ENCODE assay signal across 1 cellular context in the genomic region with DNA sequence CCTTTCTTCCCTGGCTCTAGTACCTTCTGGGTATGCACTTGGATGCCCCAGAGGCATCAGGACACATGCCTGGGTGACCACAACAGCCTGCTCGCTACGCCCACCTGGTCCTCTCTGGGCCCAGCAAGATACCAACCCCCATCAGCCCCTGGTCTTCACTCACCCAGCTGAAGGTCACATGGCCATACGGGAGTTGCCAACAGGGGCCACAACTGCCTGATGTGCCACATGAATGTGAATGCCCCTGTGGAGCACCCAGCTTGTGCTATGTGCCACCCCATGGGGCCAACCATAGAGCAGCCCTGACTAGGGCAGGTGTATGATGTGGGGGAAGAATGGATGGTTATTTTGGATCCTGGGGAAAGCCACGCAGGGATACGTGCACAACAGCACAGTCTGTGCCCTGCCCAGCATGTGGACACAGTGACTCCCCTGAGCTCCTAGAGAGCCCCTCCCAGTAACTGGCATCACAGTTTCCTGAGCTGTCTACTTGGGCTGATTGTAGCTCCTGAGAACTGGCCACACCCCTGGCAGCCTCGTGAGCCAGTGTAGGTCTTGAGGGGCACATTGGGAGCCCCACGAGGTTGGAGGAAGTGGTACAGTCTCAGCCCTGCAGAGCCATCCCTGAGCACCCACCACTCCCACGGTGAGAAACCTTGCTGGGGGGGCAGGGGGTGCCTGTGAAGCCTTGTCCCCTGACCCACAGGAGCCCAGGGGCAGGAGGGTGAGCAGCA.
TF ChIP-seq lines count a peak whose summit lies in the region.

No MANE protein-coding gene starts in this region.

TF ChIP-seq in HepG2, 621 proteins besides CTCF, POLR2A, EP300 and RAD21 (continued from another document):
- TF ChIP-seq, protein P1, sequence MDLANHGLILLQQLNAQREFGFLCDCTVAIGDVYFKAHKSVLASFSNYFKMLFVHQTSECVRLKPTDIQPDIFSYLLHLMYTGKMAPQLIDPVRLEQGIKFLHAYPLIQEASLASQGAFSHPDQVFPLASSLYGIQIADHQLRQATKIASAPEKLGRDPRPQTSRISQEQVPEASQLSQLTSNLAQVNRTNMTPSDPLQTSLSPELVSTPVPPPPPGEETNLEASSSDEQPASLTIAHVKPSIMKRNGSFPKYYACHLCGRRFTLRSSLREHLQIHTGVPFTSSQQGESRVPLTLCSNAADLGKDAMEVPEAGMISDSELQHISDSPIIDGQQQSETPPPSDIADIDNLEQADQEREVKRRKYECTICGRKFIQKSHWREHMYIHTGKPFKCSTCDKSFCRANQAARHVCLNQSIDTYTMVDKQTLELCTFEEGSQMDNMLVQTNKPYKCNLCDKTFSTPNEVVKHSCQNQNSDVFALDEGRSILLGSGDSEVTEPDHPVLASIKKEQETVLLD (CRISPR knock-in tag; IDR thresholded peaks at IDR 0.05; ENCODE audit: low read depth): no peak
- TF ChIP-seq GLI4 (CRISPR knock-in tag; IDR thresholded peaks at IDR 0.05; ENCODE audit: borderline replicate concordance): no peak
- TF ChIP-seq REXO4 (CRISPR knock-in tag; IDR thresholded peaks at IDR 0.05; ENCODE audit: borderline replicate concordance): no peak
- no peak for TF ChIP-seq KMT2B (CRISPR knock-in tag; IDR thresholded peaks at IDR 0.05)
- no peak for TF ChIP-seq MYNN (CRISPR knock-in tag; IDR thresholded peaks at IDR 0.05; ENCODE audit: low read depth)
- TF ChIP-seq, protein P2, sequence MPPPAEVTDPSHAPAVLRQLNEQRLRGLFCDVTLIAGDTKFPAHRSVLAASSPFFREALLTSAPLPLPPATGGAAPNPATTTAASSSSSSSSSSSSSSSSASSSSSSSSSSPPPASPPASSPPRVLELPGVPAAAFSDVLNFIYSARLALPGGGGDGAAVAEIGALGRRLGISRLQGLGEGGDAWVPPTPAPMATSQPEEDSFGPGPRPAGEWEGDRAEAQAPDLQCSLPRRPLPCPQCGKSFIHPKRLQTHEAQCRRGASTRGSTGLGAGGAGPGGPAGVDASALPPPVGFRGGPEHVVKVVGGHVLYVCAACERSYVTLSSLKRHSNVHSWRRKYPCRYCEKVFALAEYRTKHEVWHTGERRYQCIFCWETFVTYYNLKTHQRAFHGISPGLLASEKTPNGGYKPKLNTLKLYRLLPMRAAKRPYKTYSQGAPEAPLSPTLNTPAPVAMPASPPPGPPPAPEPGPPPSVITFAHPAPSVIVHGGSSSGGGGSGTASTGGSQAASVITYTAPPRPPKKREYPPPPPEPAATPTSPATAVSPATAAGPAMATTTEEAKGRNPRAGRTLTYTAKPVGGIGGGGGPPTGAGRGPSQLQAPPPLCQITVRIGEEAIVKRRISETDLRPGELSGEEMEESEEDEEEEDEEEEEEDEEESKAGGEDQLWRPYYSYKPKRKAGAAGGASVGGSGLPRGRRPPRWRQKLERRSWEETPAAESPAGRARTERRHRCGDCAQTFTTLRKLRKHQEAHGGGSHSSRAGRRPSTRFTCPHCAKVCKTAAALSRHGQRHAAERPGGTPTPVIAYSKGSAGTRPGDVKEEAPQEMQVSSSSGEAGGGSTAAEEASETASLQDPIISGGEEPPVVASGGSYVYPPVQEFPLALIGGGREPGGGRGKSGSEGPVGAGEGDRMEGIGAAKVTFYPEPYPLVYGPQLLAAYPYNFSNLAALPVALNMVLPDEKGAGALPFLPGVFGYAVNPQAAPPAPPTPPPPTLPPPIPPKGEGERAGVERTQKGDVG (CRISPR knock-in tag; IDR thresholded peaks at IDR 0.05; ENCODE audit: borderline replicate concordance): no peak
- TF ChIP-seq PHF20 (CRISPR knock-in tag; IDR thresholded peaks at IDR 0.05): no peak
- TF ChIP-seq, protein P3, sequence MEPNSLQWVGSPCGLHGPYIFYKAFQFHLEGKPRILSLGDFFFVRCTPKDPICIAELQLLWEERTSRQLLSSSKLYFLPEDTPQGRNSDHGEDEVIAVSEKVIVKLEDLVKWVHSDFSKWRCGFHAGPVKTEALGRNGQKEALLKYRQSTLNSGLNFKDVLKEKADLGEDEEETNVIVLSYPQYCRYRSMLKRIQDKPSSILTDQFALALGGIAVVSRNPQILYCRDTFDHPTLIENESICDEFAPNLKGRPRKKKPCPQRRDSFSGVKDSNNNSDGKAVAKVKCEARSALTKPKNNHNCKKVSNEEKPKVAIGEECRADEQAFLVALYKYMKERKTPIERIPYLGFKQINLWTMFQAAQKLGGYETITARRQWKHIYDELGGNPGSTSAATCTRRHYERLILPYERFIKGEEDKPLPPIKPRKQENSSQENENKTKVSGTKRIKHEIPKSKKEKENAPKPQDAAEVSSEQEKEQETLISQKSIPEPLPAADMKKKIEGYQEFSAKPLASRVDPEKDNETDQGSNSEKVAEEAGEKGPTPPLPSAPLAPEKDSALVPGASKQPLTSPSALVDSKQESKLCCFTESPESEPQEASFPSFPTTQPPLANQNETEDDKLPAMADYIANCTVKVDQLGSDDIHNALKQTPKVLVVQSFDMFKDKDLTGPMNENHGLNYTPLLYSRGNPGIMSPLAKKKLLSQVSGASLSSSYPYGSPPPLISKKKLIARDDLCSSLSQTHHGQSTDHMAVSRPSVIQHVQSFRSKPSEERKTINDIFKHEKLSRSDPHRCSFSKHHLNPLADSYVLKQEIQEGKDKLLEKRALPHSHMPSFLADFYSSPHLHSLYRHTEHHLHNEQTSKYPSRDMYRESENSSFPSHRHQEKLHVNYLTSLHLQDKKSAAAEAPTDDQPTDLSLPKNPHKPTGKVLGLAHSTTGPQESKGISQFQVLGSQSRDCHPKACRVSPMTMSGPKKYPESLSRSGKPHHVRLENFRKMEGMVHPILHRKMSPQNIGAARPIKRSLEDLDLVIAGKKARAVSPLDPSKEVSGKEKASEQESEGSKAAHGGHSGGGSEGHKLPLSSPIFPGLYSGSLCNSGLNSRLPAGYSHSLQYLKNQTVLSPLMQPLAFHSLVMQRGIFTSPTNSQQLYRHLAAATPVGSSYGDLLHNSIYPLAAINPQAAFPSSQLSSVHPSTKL (CRISPR knock-in tag; IDR thresholded peaks at IDR 0.05): no peak
- TF ChIP-seq ISX (CRISPR knock-in tag; conservative IDR thresholded peaks at IDR 0.05): no peak
- no peak for TF ChIP-seq ZNF607 (CRISPR knock-in tag; IDR thresholded peaks at IDR 0.05; ENCODE audit: borderline replicate concordance)
- TF ChIP-seq HDAC6 (IDR thresholded peaks at IDR 0.05; ENCODE audit: low read depth, low read length): no peak
- no peak for TF ChIP-seq ZNF644 (CRISPR knock-in tag; IDR thresholded peaks at IDR 0.05; ENCODE audit: low read depth)
- TF ChIP-seq CHCHD3 (CRISPR knock-in tag; IDR thresholded peaks at IDR 0.05): 0 out of 2 replicates have a peak, but pooled peaks have one; percentile 29
- TF ChIP-seq ZNF510 (CRISPR knock-in tag; IDR thresholded peaks at IDR 0.05; ENCODE audit: low read depth): no peak
- no peak for TF ChIP-seq NBN (conservative IDR thresholded peaks at IDR 0.05)
- no peak for TF ChIP-seq ZBTB21 (CRISPR knock-in tag; IDR thresholded peaks at IDR 0.05)
- no peak for TF ChIP-seq ZNF317 (CRISPR knock-in tag; IDR thresholded peaks at IDR 0.05)
- no peak for TF ChIP-seq ZNF232 (CRISPR knock-in tag; IDR thresholded peaks at IDR 0.05; ENCODE audit: borderline replicate concordance)
- TF ChIP-seq, protein P4, sequence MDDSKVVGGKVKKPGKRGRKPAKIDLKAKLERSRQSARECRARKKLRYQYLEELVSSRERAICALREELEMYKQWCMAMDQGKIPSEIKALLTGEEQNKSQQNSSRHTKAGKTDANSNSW (CRISPR knock-in tag; IDR thresholded peaks at IDR 0.05; ENCODE audit: borderline replicate concordance): no peak
- no peak for TF ChIP-seq ZNF160 (CRISPR knock-in tag; IDR thresholded peaks at IDR 0.05)
- TF ChIP-seq FLYWCH1 (CRISPR knock-in tag; IDR thresholded peaks at IDR 0.05): no peak
- TF ChIP-seq ZNF292 (CRISPR knock-in tag; IDR thresholded peaks at IDR 0.05; ENCODE audit: borderline replicate concordance, low read depth): no peak
- TF ChIP-seq BRD4 (CRISPR knock-in tag; IDR thresholded peaks at IDR 0.05): no peak
- no peak for TF ChIP-seq MYC (CRISPR knock-in tag; IDR thresholded peaks at IDR 0.05; ENCODE audit: borderline replicate concordance)
- TF ChIP-seq, protein P5, sequence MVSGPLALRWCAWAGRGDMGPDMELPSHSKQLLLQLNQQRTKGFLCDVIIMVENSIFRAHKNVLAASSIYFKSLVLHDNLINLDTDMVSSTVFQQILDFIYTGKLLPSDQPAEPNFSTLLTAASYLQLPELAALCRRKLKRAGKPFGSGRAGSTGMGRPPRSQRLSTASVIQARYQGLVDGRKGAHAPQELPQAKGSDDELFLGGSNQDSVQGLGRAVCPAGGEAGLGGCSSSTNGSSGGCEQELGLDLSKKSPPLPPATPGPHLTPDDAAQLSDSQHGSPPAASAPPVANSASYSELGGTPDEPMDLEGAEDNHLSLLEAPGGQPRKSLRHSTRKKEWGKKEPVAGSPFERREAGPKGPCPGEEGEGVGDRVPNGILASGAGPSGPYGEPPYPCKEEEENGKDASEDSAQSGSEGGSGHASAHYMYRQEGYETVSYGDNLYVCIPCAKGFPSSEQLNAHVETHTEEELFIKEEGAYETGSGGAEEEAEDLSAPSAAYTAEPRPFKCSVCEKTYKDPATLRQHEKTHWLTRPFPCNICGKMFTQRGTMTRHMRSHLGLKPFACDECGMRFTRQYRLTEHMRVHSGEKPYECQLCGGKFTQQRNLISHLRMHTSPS (CRISPR knock-in tag; IDR thresholded peaks at IDR 0.05; ENCODE audit: low read depth): 0 out of 2 replicates have a peak, but pooled peaks have one; percentile 37
- no peak for TF ChIP-seq ZNF790 (CRISPR knock-in tag; IDR thresholded peaks at IDR 0.05; ENCODE audit: borderline replicate concordance)
- no peak for TF ChIP-seq STAG1 (CRISPR knock-in tag; IDR thresholded peaks at IDR 0.05)
- no peak for TF ChIP-seq NCOA2 (CRISPR knock-in tag; IDR thresholded peaks at IDR 0.05)
- TF ChIP-seq, protein P6, sequence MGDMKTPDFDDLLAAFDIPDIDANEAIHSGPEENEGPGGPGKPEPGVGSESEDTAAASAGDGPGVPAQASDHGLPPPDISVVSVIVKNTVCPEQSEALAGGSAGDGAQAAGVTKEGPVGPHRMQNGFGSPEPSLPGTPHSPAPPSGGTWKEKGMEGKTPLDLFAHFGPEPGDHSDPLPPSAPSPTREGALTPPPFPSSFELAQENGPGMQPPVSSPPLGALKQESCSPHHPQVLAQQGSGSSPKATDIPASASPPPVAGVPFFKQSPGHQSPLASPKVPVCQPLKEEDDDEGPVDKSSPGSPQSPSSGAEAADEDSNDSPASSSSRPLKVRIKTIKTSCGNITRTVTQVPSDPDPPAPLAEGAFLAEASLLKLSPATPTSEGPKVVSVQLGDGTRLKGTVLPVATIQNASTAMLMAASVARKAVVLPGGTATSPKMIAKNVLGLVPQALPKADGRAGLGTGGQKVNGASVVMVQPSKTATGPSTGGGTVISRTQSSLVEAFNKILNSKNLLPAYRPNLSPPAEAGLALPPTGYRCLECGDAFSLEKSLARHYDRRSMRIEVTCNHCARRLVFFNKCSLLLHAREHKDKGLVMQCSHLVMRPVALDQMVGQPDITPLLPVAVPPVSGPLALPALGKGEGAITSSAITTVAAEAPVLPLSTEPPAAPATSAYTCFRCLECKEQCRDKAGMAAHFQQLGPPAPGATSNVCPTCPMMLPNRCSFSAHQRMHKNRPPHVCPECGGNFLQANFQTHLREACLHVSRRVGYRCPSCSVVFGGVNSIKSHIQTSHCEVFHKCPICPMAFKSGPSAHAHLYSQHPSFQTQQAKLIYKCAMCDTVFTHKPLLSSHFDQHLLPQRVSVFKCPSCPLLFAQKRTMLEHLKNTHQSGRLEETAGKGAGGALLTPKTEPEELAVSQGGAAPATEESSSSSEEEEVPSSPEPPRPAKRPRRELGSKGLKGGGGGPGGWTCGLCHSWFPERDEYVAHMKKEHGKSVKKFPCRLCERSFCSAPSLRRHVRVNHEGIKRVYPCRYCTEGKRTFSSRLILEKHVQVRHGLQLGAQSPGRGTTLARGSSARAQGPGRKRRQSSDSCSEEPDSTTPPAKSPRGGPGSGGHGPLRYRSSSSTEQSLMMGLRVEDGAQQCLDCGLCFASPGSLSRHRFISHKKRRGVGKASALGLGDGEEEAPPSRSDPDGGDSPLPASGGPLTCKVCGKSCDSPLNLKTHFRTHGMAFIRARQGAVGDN (CRISPR knock-in tag; IDR thresholded peaks at IDR 0.05): peak; percentile 55
- TF ChIP-seq, protein P7, sequence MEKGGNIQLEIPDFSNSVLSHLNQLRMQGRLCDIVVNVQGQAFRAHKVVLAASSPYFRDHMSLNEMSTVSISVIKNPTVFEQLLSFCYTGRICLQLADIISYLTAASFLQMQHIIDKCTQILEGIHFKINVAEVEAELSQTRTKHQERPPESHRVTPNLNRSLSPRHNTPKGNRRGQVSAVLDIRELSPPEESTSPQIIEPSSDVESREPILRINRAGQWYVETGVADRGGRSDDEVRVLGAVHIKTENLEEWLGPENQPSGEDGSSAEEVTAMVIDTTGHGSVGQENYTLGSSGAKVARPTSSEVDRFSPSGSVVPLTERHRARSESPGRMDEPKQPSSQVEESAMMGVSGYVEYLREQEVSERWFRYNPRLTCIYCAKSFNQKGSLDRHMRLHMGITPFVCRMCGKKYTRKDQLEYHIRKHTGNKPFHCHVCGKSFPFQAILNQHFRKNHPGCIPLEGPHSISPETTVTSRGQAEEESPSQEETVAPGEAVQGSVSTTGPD (CRISPR knock-in tag; IDR thresholded peaks at IDR 0.05): no peak
- 0 out of 2 replicates have a peak, but pooled peaks have one; percentile 54 for TF ChIP-seq EEA1 (CRISPR knock-in tag; IDR thresholded peaks at IDR 0.05; ENCODE audit: borderline replicate concordance)
- no peak for TF ChIP-seq TOPORS (CRISPR knock-in tag; IDR thresholded peaks at IDR 0.05)
- TF ChIP-seq ZBTB38 (CRISPR knock-in tag; IDR thresholded peaks at IDR 0.05): 0 out of 2 replicates have a peak, but pooled peaks have one; percentile 21
- TF ChIP-seq FOSL2 (CRISPR knock-in tag; IDR thresholded peaks at IDR 0.05): no peak
- no peak for TF ChIP-seq ZFYVE20 (CRISPR knock-in tag; IDR thresholded peaks at IDR 0.05; ENCODE audit: borderline replicate concordance, low read depth)
- TF ChIP-seq, protein P8, sequence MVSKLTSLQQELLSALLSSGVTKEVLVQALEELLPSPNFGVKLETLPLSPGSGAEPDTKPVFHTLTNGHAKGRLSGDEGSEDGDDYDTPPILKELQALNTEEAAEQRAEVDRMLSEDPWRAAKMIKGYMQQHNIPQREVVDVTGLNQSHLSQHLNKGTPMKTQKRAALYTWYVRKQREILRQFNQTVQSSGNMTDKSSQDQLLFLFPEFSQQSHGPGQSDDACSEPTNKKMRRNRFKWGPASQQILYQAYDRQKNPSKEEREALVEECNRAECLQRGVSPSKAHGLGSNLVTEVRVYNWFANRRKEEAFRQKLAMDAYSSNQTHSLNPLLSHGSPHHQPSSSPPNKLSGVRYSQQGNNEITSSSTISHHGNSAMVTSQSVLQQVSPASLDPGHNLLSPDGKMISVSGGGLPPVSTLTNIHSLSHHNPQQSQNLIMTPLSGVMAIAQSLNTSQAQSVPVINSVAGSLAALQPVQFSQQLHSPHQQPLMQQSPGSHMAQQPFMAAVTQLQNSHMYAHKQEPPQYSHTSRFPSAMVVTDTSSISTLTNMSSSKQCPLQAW (CRISPR knock-in tag; IDR thresholded peaks at IDR 0.05): no peak
- TF ChIP-seq ZNF850 (CRISPR knock-in tag; conservative IDR thresholded peaks at IDR 0.05): no peak
- TF ChIP-seq REPIN1 (CRISPR knock-in tag; IDR thresholded peaks at IDR 0.05; ENCODE audit: borderline replicate concordance, low read depth): no peak
- 0 out of 2 replicates have a peak, but pooled peaks have one; percentile 13 for TF ChIP-seq ZSCAN21 (CRISPR knock-in tag; IDR thresholded peaks at IDR 0.05; ENCODE audit: borderline replicate concordance)
